Comparison of ENCODE assay signal across 12 cellular contexts in the genomic region with DNA sequence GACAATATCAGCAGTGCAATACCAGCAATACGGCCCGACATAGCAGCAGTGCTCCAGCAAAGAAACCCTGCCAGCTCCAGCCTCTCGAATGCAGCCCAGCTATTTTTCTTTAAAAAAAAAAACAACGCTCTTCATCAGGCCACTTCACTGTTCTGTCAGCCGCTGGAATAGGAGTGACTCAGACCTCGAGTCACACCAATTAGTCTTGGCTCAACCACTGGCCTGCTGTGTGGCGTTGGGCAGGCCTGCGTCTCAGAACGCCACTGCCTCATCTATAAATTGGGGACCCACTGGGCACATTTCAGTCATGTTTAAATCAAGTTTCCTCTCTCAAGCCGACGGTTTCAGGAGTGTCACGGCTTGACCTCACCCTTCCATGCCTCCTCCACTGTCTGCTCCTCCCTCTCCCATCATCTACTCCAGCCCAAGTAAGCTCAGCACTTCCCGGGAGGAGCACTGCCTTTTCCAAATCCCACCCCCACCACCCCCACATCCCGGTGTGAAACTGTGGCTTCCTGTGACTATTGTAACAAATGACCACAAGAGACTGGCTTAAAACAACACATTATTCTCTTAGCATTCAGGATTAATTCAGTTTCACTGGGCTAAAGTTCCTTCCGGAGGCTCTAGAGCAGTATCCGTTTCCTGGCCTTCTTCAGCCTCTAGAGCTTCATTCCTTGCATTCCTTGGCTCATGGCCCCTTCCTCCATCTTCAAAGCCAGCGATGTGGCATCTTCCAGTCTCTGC.
A peak's percentile ranks its signal among the peaks of the same experiment; 100 is the strongest.
DNase-seq lines count a peak whose midpoint lies in the region; ATAC-seq and TF ChIP-seq lines count a peak whose summit lies in the region.
"Had no signal": no experiment of that assay in that cellular context is flagged by ENCODE, and none has a peak within 500 bp of the region (broad histone marks: within the 10 kb centered on the region; RNA-seq: fewer than 3 reads in every experiment).

No MANE protein-coding gene starts in this region.

- H3K27ac Mint-ChIP-seq in dendritic cell treated with granulocyte-macrophage colony-stimulating factor and Interleukin-4, amounts not matched to agents 40 ng/mL and 50 ng/mL, for 4 days, result peak overlapping the region; percentile 61

- no peak overlapping the region for H3K4me3 ChIP-seq in A673 (ENCODE audit: low read depth, low read length, poor library complexity, severe bottlenecking)
- no peak overlapping the region for H3K4me3 ChIP-seq in mucosa of stomach (ENCODE audit: low read length)

- H3K36me3 Mint-ChIP-seq in dendritic cell treated with granulocyte-macrophage colony-stimulating factor and Interleukin-4, amounts not matched to agents 40 ng/mL and 50 ng/mL, for 4 days (ENCODE audit: low read depth), result no peaks in the 10 kb centered on the region
- H3K36me3 Mint-ChIP-seq: brain; CD4-positive, CD25-positive, alpha-beta regulatory T cell had no signal

- no peak for TF ChIP-seq EP300 in Ishikawa (IDR thresholded peaks at IDR 0.05; ENCODE audit: borderline replicate concordance)

- H3K27ac ChIP-seq in A673 (ENCODE audit: low read depth, low read length, poor library complexity, severe bottlenecking), result peak overlapping the region; percentile 19

- CTCF ChIA-PET in A673 (lab: Charles Lee) (no interaction called here), HEK293T (lab: Yijun Ruan, JAX) (no interaction called here)

- ATAC-seq in HG03432 (IDR thresholded peaks at IDR 0.05; ENCODE audit: unreplicated experiment), result no peak
- ATAC-seq in HG03520 (IDR thresholded peaks at IDR 0.05; ENCODE audit: unreplicated experiment), result no peak

- intact Hi-C loops in A673 (cut with micrococcal nuclease; ENCODE audit: unreplicated experiment), result no loop called here
- intact Hi-C loops in dendritic cell treated with granulocyte-macrophage colony-stimulating factor and Interleukin-4, amounts not matched to agents 40 ng/mL and 50 ng/mL, for 4 days (cut with micrococcal nuclease), result no loop called here

- DNase-seq in A673 (ENCODE audit: low spot score), result peak; percentile 72
- DNase-seq in HEK293T (ENCODE audit: extremely low spot score), result no peak
- DNase-seq in NCI-H774 (lab: John Stamatoyannopoulos, UW), result no peak
- DNase-seq: CD4-positive, CD25-positive, alpha-beta regulatory T cell; Kasumi-1; T-helper 9 cell had no signal

- peaks cover 25% of the 10 kb centered on the region for H3K4me1 ChIP-seq in A673 (ENCODE audit: insufficient read depth, low read length, poor library complexity, severe bottlenecking)
- H3K4me1 ChIP-seq in mucosa of stomach (ENCODE audit: control insufficient read depth, insufficient read depth, low read length), result peaks cover 69% of the 10 kb centered on the region

- no peaks in the 10 kb centered on the region for H3K27me3 ChIP-seq in A673 (replicated peaks; ENCODE audit: insufficient read depth, low read depth, low read length, poor library complexity)
- no peaks in the 10 kb centered on the region for H3K27me3 ChIP-seq in mucosa of stomach (ENCODE audit: control insufficient read depth, insufficient read depth, low read length)

- H3K9me3 ChIP-seq in A673 (ENCODE audit: low read depth, low read length, poor library complexity, severe bottlenecking), result no peaks in the 10 kb centered on the region
- no peaks in the 10 kb centered on the region for H3K9me3 ChIP-seq in mucosa of stomach (ENCODE audit: control insufficient read depth, low read length)

- no peaks in the 10 kb centered on the region for H3K36me3 ChIP-seq in A673 (ENCODE audit: insufficient read depth, low read length, poor library complexity, severe bottlenecking)
- no peaks in the 10 kb centered on the region for H3K36me3 ChIP-seq in mucosa of stomach (ENCODE audit: control insufficient read depth, insufficient read depth, low read length)

- peaks cover 75% of the 10 kb centered on the region for H3K4me1 Mint-ChIP-seq in dendritic cell treated with granulocyte-macrophage colony-stimulating factor and Interleukin-4, amounts not matched to agents 40 ng/mL and 50 ng/mL, for 4 days (ENCODE audit: low read depth)

- H3K27me3 Mint-ChIP-seq in dendritic cell treated with granulocyte-macrophage colony-stimulating factor and Interleukin-4, amounts not matched to agents 40 ng/mL and 50 ng/mL, for 4 days, result peaks cover 24% of the 10 kb centered on the region
- H3K27me3 Mint-ChIP-seq: brain had no signal

- no peak for TF ChIP-seq RAD21 in Ishikawa (IDR thresholded peaks at IDR 0.05; ENCODE audit: low read depth)

- no peak for TF ChIP-seq CTCF in A673 (conservative IDR thresholded peaks at IDR 0.05; ENCODE audit: low read depth, low read length)

- H3K4me3 Mint-ChIP-seq in dendritic cell treated with granulocyte-macrophage colony-stimulating factor and Interleukin-4, amounts not matched to agents 40 ng/mL and 50 ng/mL, for 4 days, result no peak overlapping the region
- H3K4me3 Mint-ChIP-seq: brain; CD4-positive, CD25-positive, alpha-beta regulatory T cell had no signal

- H3K9ac ChIP-seq in mucosa of stomach (ENCODE audit: low read length), result peak overlapping the region; percentile 24

- no TSS peak for BruUV-seq in A673 (replicated peaks; lab: Mats Ljungman, UMichigan)

- H3K9me3 Mint-ChIP-seq in dendritic cell treated with granulocyte-macrophage colony-stimulating factor and Interleukin-4, amounts not matched to agents 40 ng/mL and 50 ng/mL, for 4 days, result peaks cover 6% of the 10 kb centered on the region

- POLR2A ChIA-PET in A673 (lab: Charles Lee; ENCODE audit: low non-redundant PET) (no interaction called here), HEK293T (lab: Yijun Ruan, JAX) (interaction anchor here (0.7 kb wide), 1 partner anchor 13 kb away, joined by 3 read pairs; no protein-coding TSS in a partner anchor)

TF ChIP-seq in Ishikawa, 13 proteins besides CTCF, POLR2A, EP300 and RAD21:
- TF ChIP-seq TEAD4 (IDR thresholded peaks at IDR 0.05) (no peak), CEBPB (IDR thresholded peaks at IDR 0.05) (no peak), NFIC (IDR thresholded peaks at IDR 0.05) (peak; percentile 44; the same call in 1 of the 2 replicates), CREB1 (IDR thresholded peaks at IDR 0.05; ENCODE audit: low read depth) (no peak), FOXM1 (IDR thresholded peaks at IDR 0.05; ENCODE audit: borderline replicate concordance, low read depth) (no peak)
- TF ChIP-seq, protein P1, sequence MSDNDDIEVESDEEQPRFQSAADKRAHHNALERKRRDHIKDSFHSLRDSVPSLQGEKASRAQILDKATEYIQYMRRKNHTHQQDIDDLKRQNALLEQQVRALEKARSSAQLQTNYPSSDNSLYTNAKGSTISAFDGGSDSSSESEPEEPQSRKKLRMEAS (IDR thresholded peaks at IDR 0.05), result 0 out of 2 replicates have a peak, but pooled peaks have one; percentile 40

TF ChIP-seq in HEK293T, 16 proteins besides CTCF, POLR2A, EP300 and RAD21:
- no peak for TF ChIP-seq FOXA1 (IDR thresholded peaks at IDR 0.05)
- TF ChIP-seq LEF1 (IDR thresholded peaks at IDR 0.05; ENCODE audit: borderline replicate concordance), result no peak
- no peak for TF ChIP-seq SUZ12 (IDR thresholded peaks at IDR 0.05)
- no peak for TF ChIP-seq BHLHE40 (IDR thresholded peaks at IDR 0.05; ENCODE audit: borderline replicate concordance)
- no peak for TF ChIP-seq FOXK2 (IDR thresholded peaks at IDR 0.05)
- no peak for TF ChIP-seq ELF4 (IDR thresholded peaks at IDR 0.05)
- no peak for TF ChIP-seq NFRKB (IDR thresholded peaks at IDR 0.05)
